ENCODE assay signal across 8 cellular contexts in genomic region chr1:38277646-38278045, GRCh38.
"Had no signal": no experiment of that assay in that cellular context is flagged by ENCODE, and none has a peak within 500 bp of the region (broad histone marks: within the 10 kb centered on the region; RNA-seq: fewer than 3 reads in every experiment).

No MANE protein-coding gene starts in this region.

- DNase-seq: GDM1, GF-D8 had no signal

- FAIRE-seq: G401.6, GM12878, GM12891, GM12892, GM18507, GM19239 had no signal

- H3K4me3 ChIP-seq: GM12878 had no signal
